ENCODE assay signal across 1 cellular context in genomic region chr18:23265691-23266399, GRCh38.
A peak's percentile ranks its signal among the peaks of the same experiment; 100 is the strongest.
TF ChIP-seq lines count a peak whose summit lies in the region.

No MANE protein-coding gene starts in this region.

TF ChIP-seq in K562, 482 proteins besides CTCF, POLR2A, EP300 and RAD21 (continued from another document):
- TF ChIP-seq OTX1 (CRISPR knock-in tag; IDR thresholded peaks at IDR 0.05) (no peak), TEAD4 (IDR thresholded peaks at IDR 0.05; ENCODE audit: low read length) (peak; percentile 67; the same call in 1 of the 2 replicates), TEAD4 (CRISPR knock-in tag; IDR thresholded peaks at IDR 0.05; ENCODE audit: borderline replicate concordance) (no peak), CBFA2T2 (conservative IDR thresholded peaks at IDR 0.05) (peak; percentile 48; the same call in 1 of the 2 replicates), ZNF197 (CRISPR knock-in tag; IDR thresholded peaks at IDR 0.05; ENCODE audit: low read depth) (0 out of 2 replicates have a peak, but pooled peaks have one; percentile 28), ZNF644 (tag; IDR thresholded peaks at IDR 0.05; ENCODE audit: low read depth) (0 out of 2 replicates have a peak, but pooled peaks have one; percentile 34), TCF3 (CRISPR knock-in tag; IDR thresholded peaks at IDR 0.05) (peak; percentile 78), BCL6 (CRISPR knock-in tag; IDR thresholded peaks at IDR 0.05) (no peak), ZNF239 (CRISPR knock-in tag; IDR thresholded peaks at IDR 0.05) (peak; percentile 86), MEIS2 (IDR thresholded peaks at IDR 0.05; ENCODE audit: partially characterized antibody) (peak; percentile 31), ZKSCAN8 (CRISPR knock-in tag; IDR thresholded peaks at IDR 0.05) (0 out of 2 replicates have a peak, but pooled peaks have one; percentile 70), GTF2A2 (tag; IDR thresholded peaks at IDR 0.05) (no peak), FOXM1 (IDR thresholded peaks at IDR 0.05; ENCODE audit: low read depth) (peak; percentile 34; the same call in 1 of the 2 replicates), FOXM1 (CRISPR knock-in tag; IDR thresholded peaks at IDR 0.05; ENCODE audit: low read depth) (no peak), MAFK (IDR thresholded peaks at IDR 0.05; ENCODE audit: low read length) (no peak), ZNF589 (CRISPR knock-in tag; IDR thresholded peaks at IDR 0.05; ENCODE audit: low read depth) (peak; percentile 42; the same call in 1 of the 2 replicates), ZNF263 (CRISPR knock-in tag; IDR thresholded peaks at IDR 0.05; ENCODE audit: borderline replicate concordance) (no peak), BRF2 (IDR thresholded peaks at IDR 0.05; ENCODE audit: borderline replicate concordance, insufficient read depth, insufficient read length) (no peak), MLLT1 (IDR thresholded peaks at IDR 0.05) (no peak), ARID1B (IDR thresholded peaks at IDR 0.05) (peak; percentile 66), ZNF124 (CRISPR knock-in tag; IDR thresholded peaks at IDR 0.05) (no peak), TAL1 (IDR thresholded peaks at IDR 0.05) (peak; percentile 71), SRF (CRISPR knock-in tag; IDR thresholded peaks at IDR 0.05) (no peak), GATA2 (CRISPR knock-in tag; IDR thresholded peaks at IDR 0.05) (0 out of 2 replicates have a peak, but pooled peaks have one; percentile 17), NCOR1 (IDR thresholded peaks at IDR 0.05) (peak; percentile 56), TCF7L2 (IDR thresholded peaks at IDR 0.05; ENCODE audit: low read depth, low read length) (no peak), CBFA2T3 (IDR thresholded peaks at IDR 0.05) (peak; percentile 71), CEBPG (CRISPR knock-in tag; IDR thresholded peaks at IDR 0.05) (no peak), CEBPG (tag; conservative IDR thresholded peaks at IDR 0.05 in 1 of 2, IDR thresholded peaks at IDR 0.05 in 1 of 2) (no peak), ZNF586 (CRISPR knock-in tag; conservative IDR thresholded peaks at IDR 0.05) (no peak)
- TF ChIP-seq, protein P1, sequence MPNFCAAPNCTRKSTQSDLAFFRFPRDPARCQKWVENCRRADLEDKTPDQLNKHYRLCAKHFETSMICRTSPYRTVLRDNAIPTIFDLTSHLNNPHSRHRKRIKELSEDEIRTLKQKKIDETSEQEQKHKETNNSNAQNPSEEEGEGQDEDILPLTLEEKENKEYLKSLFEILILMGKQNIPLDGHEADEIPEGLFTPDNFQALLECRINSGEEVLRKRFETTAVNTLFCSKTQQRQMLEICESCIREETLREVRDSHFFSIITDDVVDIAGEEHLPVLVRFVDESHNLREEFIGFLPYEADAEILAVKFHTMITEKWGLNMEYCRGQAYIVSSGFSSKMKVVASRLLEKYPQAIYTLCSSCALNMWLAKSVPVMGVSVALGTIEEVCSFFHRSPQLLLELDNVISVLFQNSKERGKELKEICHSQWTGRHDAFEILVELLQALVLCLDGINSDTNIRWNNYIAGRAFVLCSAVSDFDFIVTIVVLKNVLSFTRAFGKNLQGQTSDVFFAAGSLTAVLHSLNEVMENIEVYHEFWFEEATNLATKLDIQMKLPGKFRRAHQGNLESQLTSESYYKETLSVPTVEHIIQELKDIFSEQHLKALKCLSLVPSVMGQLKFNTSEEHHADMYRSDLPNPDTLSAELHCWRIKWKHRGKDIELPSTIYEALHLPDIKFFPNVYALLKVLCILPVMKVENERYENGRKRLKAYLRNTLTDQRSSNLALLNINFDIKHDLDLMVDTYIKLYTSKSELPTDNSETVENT (CRISPR knock-in tag; IDR thresholded peaks at IDR 0.05) = no peak
- TF ChIP-seq, protein P2, sequence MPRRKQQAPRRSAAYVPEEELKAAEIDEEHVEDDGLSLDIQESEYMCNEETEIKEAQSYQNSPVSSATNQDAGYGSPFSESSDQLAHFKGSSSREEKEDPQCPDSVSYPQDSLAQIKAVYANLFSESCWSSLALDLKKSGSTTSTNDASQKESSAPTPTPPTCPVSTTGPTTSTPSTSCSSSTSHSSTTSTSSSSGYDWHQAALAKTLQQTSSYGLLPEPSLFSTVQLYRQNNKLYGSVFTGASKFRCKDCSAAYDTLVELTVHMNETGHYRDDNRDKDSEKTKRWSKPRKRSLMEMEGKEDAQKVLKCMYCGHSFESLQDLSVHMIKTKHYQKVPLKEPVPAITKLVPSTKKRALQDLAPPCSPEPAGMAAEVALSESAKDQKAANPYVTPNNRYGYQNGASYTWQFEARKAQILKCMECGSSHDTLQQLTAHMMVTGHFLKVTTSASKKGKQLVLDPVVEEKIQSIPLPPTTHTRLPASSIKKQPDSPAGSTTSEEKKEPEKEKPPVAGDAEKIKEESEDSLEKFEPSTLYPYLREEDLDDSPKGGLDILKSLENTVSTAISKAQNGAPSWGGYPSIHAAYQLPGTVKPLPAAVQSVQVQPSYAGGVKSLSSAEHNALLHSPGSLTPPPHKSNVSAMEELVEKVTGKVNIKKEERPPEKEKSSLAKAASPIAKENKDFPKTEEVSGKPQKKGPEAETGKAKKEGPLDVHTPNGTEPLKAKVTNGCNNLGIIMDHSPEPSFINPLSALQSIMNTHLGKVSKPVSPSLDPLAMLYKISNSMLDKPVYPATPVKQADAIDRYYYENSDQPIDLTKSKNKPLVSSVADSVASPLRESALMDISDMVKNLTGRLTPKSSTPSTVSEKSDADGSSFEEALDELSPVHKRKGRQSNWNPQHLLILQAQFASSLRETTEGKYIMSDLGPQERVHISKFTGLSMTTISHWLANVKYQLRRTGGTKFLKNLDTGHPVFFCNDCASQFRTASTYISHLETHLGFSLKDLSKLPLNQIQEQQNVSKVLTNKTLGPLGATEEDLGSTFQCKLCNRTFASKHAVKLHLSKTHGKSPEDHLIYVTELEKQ (CRISPR knock-in tag; IDR thresholded peaks at IDR 0.05) = no peak
- TF ChIP-seq, protein P3, sequence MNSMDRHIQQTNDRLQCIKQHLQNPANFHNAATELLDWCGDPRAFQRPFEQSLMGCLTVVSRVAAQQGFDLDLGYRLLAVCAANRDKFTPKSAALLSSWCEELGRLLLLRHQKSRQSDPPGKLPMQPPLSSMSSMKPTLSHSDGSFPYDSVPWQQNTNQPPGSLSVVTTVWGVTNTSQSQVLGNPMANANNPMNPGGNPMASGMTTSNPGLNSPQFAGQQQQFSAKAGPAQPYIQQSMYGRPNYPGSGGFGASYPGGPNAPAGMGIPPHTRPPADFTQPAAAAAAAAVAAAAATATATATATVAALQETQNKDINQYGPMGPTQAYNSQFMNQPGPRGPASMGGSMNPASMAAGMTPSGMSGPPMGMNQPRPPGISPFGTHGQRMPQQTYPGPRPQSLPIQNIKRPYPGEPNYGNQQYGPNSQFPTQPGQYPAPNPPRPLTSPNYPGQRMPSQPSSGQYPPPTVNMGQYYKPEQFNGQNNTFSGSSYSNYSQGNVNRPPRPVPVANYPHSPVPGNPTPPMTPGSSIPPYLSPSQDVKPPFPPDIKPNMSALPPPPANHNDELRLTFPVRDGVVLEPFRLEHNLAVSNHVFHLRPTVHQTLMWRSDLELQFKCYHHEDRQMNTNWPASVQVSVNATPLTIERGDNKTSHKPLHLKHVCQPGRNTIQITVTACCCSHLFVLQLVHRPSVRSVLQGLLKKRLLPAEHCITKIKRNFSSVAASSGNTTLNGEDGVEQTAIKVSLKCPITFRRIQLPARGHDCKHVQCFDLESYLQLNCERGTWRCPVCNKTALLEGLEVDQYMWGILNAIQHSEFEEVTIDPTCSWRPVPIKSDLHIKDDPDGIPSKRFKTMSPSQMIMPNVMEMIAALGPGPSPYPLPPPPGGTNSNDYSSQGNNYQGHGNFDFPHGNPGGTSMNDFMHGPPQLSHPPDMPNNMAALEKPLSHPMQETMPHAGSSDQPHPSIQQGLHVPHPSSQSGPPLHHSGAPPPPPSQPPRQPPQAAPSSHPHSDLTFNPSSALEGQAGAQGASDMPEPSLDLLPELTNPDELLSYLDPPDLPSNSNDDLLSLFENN (IDR thresholded peaks at IDR 0.05; ENCODE audit: low read depth in 2 of 2, low read length in 2 of 2) = no peak
- TF ChIP-seq, protein P4, sequence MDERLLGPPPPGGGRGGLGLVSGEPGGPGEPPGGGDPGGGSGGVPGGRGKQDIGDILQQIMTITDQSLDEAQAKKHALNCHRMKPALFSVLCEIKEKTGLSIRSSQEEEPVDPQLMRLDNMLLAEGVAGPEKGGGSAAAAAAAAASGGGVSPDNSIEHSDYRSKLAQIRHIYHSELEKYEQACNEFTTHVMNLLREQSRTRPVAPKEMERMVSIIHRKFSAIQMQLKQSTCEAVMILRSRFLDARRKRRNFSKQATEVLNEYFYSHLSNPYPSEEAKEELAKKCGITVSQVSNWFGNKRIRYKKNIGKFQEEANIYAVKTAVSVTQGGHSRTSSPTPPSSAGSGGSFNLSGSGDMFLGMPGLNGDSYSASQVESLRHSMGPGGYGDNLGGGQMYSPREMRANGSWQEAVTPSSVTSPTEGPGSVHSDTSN (CRISPR knock-in tag; IDR thresholded peaks at IDR 0.05; ENCODE audit: low read depth) = no peak
- TF ChIP-seq, protein P4 (tag; conservative IDR thresholded peaks at IDR 0.05; ENCODE audit: low read depth) = peak; percentile 35; the same call in 1 of the 2 replicates
TF ChIP-seq in K562: peak in this region for 16.
